ENCODE assay signal across 7 cellular contexts in the genomic region with DNA sequence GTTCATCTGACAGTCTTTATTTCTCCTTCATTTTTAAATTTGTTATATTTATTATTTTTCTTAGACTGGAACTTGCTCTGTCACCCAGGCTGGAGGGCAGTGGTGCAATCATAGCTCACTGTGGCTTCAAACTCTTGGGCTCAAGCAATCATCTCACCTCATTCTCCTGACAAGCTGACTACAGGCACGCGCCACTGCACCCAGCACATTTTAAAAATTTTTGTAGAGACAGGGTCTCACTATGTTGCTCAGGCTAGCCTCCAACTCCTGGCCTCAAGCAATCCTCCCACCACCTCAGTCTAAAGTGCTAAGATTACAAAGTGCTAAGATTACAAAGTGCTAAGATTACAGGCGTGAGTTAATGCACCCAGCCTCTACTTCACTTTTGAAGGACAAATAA.
"Had no signal": no experiment of that assay in that cellular context is flagged by ENCODE, and none has a peak within 500 bp of the region (broad histone marks: within the 10 kb centered on the region; RNA-seq: fewer than 3 reads in every experiment).

No MANE protein-coding gene starts in this region.

- H3K9me3 Mint-ChIP-seq: GM23338, H9, IgD-negative memory B cell had no signal

- H3K27ac Mint-ChIP-seq: GM23338, IgD-negative memory B cell had no signal

- ATAC-seq: GM23338 had no signal

- H3K4me1 Mint-ChIP-seq: H9 had no signal

- DNase-seq: H9, HCEC 1CT had no signal

- H2AFZ ChIP-seq: GM23338 had no signal

- H3K27me3 Mint-ChIP-seq: IgD-negative memory B cell had no signal

- FAIRE-seq: H1, H54, HTR-8/SVneo had no signal

- H3K4me3 ChIP-seq: GM23338 had no signal

- H3K4me3 Mint-ChIP-seq: GM23338, H9, IgD-negative memory B cell had no signal

- H3K4me2 ChIP-seq: GM23338 had no signal
